Comparison of ENCODE assay signal across 8 cellular contexts in the genomic region with DNA sequence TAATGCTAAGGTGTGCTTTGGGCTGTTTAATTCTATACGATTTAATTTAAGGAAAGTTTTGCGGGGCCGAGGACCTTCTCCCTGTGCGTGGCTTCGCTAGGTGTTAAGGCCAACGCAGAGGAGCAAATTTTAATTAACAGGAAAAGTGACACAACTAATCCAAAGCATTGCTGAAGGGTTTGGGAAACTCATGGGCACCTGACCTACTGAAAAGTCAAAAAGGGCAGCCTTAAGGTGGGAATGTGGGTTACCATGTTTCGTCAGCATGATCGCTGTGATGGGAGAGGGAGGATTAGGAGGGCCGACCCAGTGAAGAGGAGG. TPM values are rescaled to one million over a fixed set of nuclear protein-coding genes. Genes with fewer than 3 reads are reported as not detected.
DNase-seq lines count a peak whose midpoint lies in the region; ATAC-seq and TF ChIP-seq lines count a peak whose summit lies in the region.

No MANE protein-coding gene starts in this region.

- H3K27ac ChIP-seq in CD8-positive, alpha-beta memory T cell (ENCODE audit: low read depth, low read length) = peak overlapping the region; percentile 70
- H3K27ac ChIP-seq in OCI-LY3 (ENCODE audit: low read length) (peak overlapping the region; percentile 31), endodermal cell (ENCODE audit: low read depth, low read length) (peak overlapping the region; percentile 28)

- no peaks in the 10 kb centered on the region for H3K9me3 ChIP-seq in CD8-positive, alpha-beta memory T cell (ENCODE audit: low read length)
- H3K9me3 ChIP-seq in OCI-LY3 (ENCODE audit: insufficient read depth, low read length) = no peaks in the 10 kb centered on the region
- no peaks in the 10 kb centered on the region for H3K9me3 ChIP-seq in endodermal cell (ENCODE audit: control insufficient read depth, low read length)

- peak overlapping the region; percentile 76 for H3K4me3 ChIP-seq in CD8-positive, alpha-beta memory T cell (ENCODE audit: low read length)
- H3K4me3 ChIP-seq in OCI-LY3 (ENCODE audit: low read length) (peak overlapping the region; percentile 93), endodermal cell (ENCODE audit: low read length) (peak overlapping the region; percentile 83)

- H3K4me2 ChIP-seq in OCI-LY3 (ENCODE audit: low read length) = peak overlapping the region; percentile 98

- H3K9me3 Mint-ChIP-seq in CD8-positive, alpha-beta memory T cell = no peaks in the 10 kb centered on the region
- H3K9me3 Mint-ChIP-seq in endodermal cell = no peaks in the 10 kb centered on the region

- no peak for DNase-seq in CD8-positive, alpha-beta memory T cell
- DNase-seq in endodermal cell (no peak), omental fat pad (ENCODE audit: low spot score) (no peak), iPS-NIHi7 (ENCODE audit: extremely low spot score) (no peak), NAMALWA (ENCODE audit: low spot score) (no peak), GM03348 (ENCODE audit: low spot score) (no peak)
- DNase-seq in stimulated activated CD4-positive, alpha-beta T cell treated with anti-CD3 and anti-CD28 coated beads, Interleukin-2, amount 100 ng/mL, for 24 hours = no peak

- H4K20me1 ChIP-seq in OCI-LY3 (ENCODE audit: insufficient read depth, low read length) = no peaks in the 10 kb centered on the region

- H2AFZ ChIP-seq in OCI-LY3 (ENCODE audit: low read depth, low read length) = 0 out of 2 replicates have a peak overlapping the region, but pooled peaks have one; percentile 1

- peaks cover 15% of the 10 kb centered on the region for H3K36me3 ChIP-seq in CD8-positive, alpha-beta memory T cell (ENCODE audit: insufficient read depth, low read length)
- H3K36me3 ChIP-seq in OCI-LY3 (replicated peaks; ENCODE audit: low read depth, low read length) = peaks cover 37% of the 10 kb centered on the region
- peaks cover 30% of the 10 kb centered on the region for H3K36me3 ChIP-seq in endodermal cell (ENCODE audit: control insufficient read depth, insufficient read depth, low read length)

- H3K79me2 ChIP-seq in OCI-LY3 (ENCODE audit: low read length) = peaks cover 16% of the 10 kb centered on the region

- H3K36me3 Mint-ChIP-seq in CD8-positive, alpha-beta memory T cell = peaks cover 9 to 58% (median 12%) of the 10 kb centered on the region in 3 donors
- peaks cover 27% of the 10 kb centered on the region for H3K36me3 Mint-ChIP-seq in endodermal cell (ENCODE audit: low read depth)

- peaks cover 44 to 57% (median 52%) of the 10 kb centered on the region in 3 donors for H3K4me1 Mint-ChIP-seq in CD8-positive, alpha-beta memory T cell
- H3K4me1 Mint-ChIP-seq in endodermal cell = peaks cover 20% of the 10 kb centered on the region

- 35 to 60% methylated on average over 3 to 9 of the region's 9 CpGs for WGBS in endodermal cell (ENCODE audit: insufficient coverage in 1 of 2, insufficient read length in 1 of 2), 2 experiments

- no peak for TF ChIP-seq CTCF in OCI-LY3 (IDR thresholded peaks at IDR 0.05; ENCODE audit: low read depth, low read length)
- TF ChIP-seq CTCF in endodermal cell (conservative IDR thresholded peaks at IDR 0.05) = no peak
- TF ChIP-seq CTCF in omental fat pad (IDR thresholded peaks at IDR 0.05) = no peak

- H3K9ac ChIP-seq in OCI-LY3 (ENCODE audit: low read length) (peak overlapping the region; percentile 84), endodermal cell (ENCODE audit: extremely low read depth, low read length, poor library complexity, severe bottlenecking) (peak overlapping the region; percentile 60)

- CTCF ChIA-PET in CD8-positive, alpha-beta memory T cell (lab: Charles Lee) = interaction anchor here (1.3 to 2.4 kb wide), 2 partner anchors 10 to 48 kb away, joined by 6 to 9 read pairs; a partner anchor contains a TSS

- peak overlapping the region; percentile 91 to 97 (median 96) for H3K4me3 Mint-ChIP-seq in CD8-positive, alpha-beta memory T cell
- H3K4me3 Mint-ChIP-seq in endodermal cell = peak overlapping the region; percentile 82

- POLR2A ChIA-PET in CD8-positive, alpha-beta memory T cell (lab: Charles Lee) = interaction anchor here (1.0 to 1.7 kb wide), 4 partner anchors 9 to 202 kb away, joined by 3 to 9 read pairs (median 5); no protein-coding TSS in a partner anchor

- peaks cover 0 to 2% of the 10 kb centered on the region in 2 donors for H3K27me3 Mint-ChIP-seq in CD8-positive, alpha-beta memory T cell
- no peaks in the 10 kb centered on the region for H3K27me3 Mint-ChIP-seq in endodermal cell (ENCODE audit: insufficient read depth)

- H3K27ac Mint-ChIP-seq in CD8-positive, alpha-beta memory T cell = peak overlapping the region; percentile 74 to 98 (median 96)
- H3K27ac Mint-ChIP-seq in endodermal cell = peak overlapping the region; percentile 72

- peaks cover 51% of the 10 kb centered on the region for H3K4me1 ChIP-seq in CD8-positive, alpha-beta memory T cell (ENCODE audit: insufficient read depth, low read length)
- H3K4me1 ChIP-seq in OCI-LY3 (ENCODE audit: low read length) (peaks cover 12% of the 10 kb centered on the region), endodermal cell (ENCODE audit: control insufficient read depth, insufficient read depth, low read length) (peaks cover 3% of the 10 kb centered on the region)

- H3K27me3 ChIP-seq in CD8-positive, alpha-beta memory T cell (ENCODE audit: insufficient read depth, low read length, poor library complexity, severe bottlenecking) = no peaks in the 10 kb centered on the region
- H3K27me3 ChIP-seq in OCI-LY3 (ENCODE audit: low read depth, low read length) = no peaks in the 10 kb centered on the region
- no peaks in the 10 kb centered on the region for H3K27me3 ChIP-seq in endodermal cell (ENCODE audit: control insufficient read depth, insufficient read depth, low read length, poor library complexity, severe bottlenecking)

- ATAC-seq in omental fat pad (ENCODE audit: low FRiP score) = peak; percentile 12

RNA-seq across cellular contexts. Expression of a gene that starts 0.4 kb away (rescaled TPM):
- 10 to 100 TPM; 35.3 to 38.3 TPM for total RNA-seq in CD8-positive, alpha-beta memory T cell
- polyA plus RNA-seq in CD8-positive, alpha-beta memory T cell = 9.0 TPM
- total RNA-seq in endodermal cell (10 to 100 TPM; 30.3 to 34.1 TPM), omental fat pad (10 to 100 TPM; 24.6 to 41.6 (median 28.7) TPM)
- polyA plus RNA-seq in endodermal cell (2013, experiment 1 of 2) = 27.8 TPM
- polyA plus RNA-seq in endodermal cell (2013, experiment 2 of 2) = 26.6 TPM

RNA-seq across cellular contexts. Expression of a gene that starts 10.5 kb away (rescaled TPM):
- total RNA-seq in CD8-positive, alpha-beta memory T cell = 10 to 100 TPM; 55.1 to 57.4 TPM
- polyA plus RNA-seq in CD8-positive, alpha-beta memory T cell = 8.0 TPM
- total RNA-seq in endodermal cell (10 to 100 TPM; 32.7 to 44.2 TPM), omental fat pad (10 to 100 TPM; 21.5 to 37.8 (median 24.4) TPM)
- 37.7 TPM for polyA plus RNA-seq in endodermal cell (2013, experiment 1 of 2)
- polyA plus RNA-seq in endodermal cell (2013, experiment 2 of 2) = 35.2 TPM

RNA-seq across cellular contexts. Expression of a gene that starts 47.7 kb away (rescaled TPM):
- total RNA-seq in CD8-positive, alpha-beta memory T cell = 10 to 100 TPM; 68.2 to 68.3 TPM
- polyA plus RNA-seq in CD8-positive, alpha-beta memory T cell = 80.0 TPM
- total RNA-seq in endodermal cell = 10 to 100 TPM; 48.2 to 66.5 TPM
- polyA plus RNA-seq in endodermal cell (2013, experiment 1 of 2) = 64.4 TPM
- 61.0 TPM for polyA plus RNA-seq in endodermal cell (2013, experiment 2 of 2)
- total RNA-seq in omental fat pad = 10 to 100 TPM; 57.0 to 88.1 (median 74.7) TPM
